Comparison of ENCODE assay signal across 20 cellular contexts in genomic region chr5:1729641-1730486, GRCh38.
A peak's percentile ranks its signal among the peaks of the same experiment; 100 is the strongest.
DNase-seq lines count a peak whose midpoint lies in the region; ATAC-seq, FAIRE-seq and TF ChIP-seq lines count a peak whose summit lies in the region.
"Had no signal": no experiment of that assay in that cellular context is flagged by ENCODE, and none has a peak within 500 bp of the region (broad histone marks: within the 10 kb centered on the region; RNA-seq: fewer than 3 reads in every experiment).

No MANE protein-coding gene starts in this region.

- CTCF ChIA-PET in activated naive CD4-positive, alpha-beta T cell treated with anti-CD3 and anti-CD28 coated beads, Interleukin-2, amount 10 ng/mL, durations not matched to agents 7 days and 5 days (lab: Charles Lee) = no interaction called here

- peak; percentile 3 for DNase-seq in activated naive CD4-positive, alpha-beta T cell treated with anti-CD3 and anti-CD28 coated beads, Interleukin-2, amount 10 ng/mL, durations not matched to agents 7 days and 5 days
- DNase-seq in activated naive CD4-positive, alpha-beta T cell (lab: John Stamatoyannopoulos, UW) = no peak
- DNase-seq in coronary artery (ENCODE audit: low spot score) (peak; percentile 66), neural crest cell (ENCODE audit: low read depth, low spot score) (no peak), urothelium cell line (ENCODE audit: low spot score) (no peak), NCI-H1105 (lab: John Stamatoyannopoulos, UW) (no peak), erythroblast (lab: John Stamatoyannopoulos, UW) (no peak)
- no peak for DNase-seq in stimulated activated naive CD8-positive, alpha-beta T cell treated with anti-CD3 and anti-CD28 coated beads, Interleukin-15, Interleukin-2, amounts not matched to agents 100 U/mL and 50 U/mL, for 24 hours
- DNase-seq: foreskin melanocyte, Karpas-422, NCI-H1417 treated with DMSO at 0.1 percent for 48 hours, NCI-H345, trophoblast cell had no signal

- no peak for ATAC-seq in stimulated activated naive CD8-positive, alpha-beta T cell treated with anti-CD3 and anti-CD28 coated beads, Interleukin-15, Interleukin-2, amounts not matched to agents 100 U/mL and 50 U/mL, for 24 hours
- ATAC-seq: CD8-positive, alpha-beta T cell; pancreas; stimulated activated memory B cell treated with anti-CD40 and anti-IgM and Interleukin-4, amounts not matched to agents 10 μg/mL and 1 μg/mL and 100 μg/mL, for 72 hours; T-cell had no signal

- peaks cover 5% of the 10 kb centered on the region for H3K4me1 Mint-ChIP-seq in activated naive CD4-positive, alpha-beta T cell treated with anti-CD3 and anti-CD28 coated beads, Interleukin-2, amount 10 ng/mL, durations not matched to agents 7 days and 5 days
- peaks cover 9% of the 10 kb centered on the region for H3K4me1 Mint-ChIP-seq in neural crest cell
- H3K4me1 Mint-ChIP-seq: stimulated activated memory B cell treated with anti-CD40 and anti-IgM and Interleukin-4, amounts not matched to agents 10 μg/mL and 1 μg/mL and 100 μg/mL, for 72 hours; T-cell had no signal

- no peaks in the 10 kb centered on the region for H3K36me3 Mint-ChIP-seq in activated naive CD4-positive, alpha-beta T cell treated with anti-CD3 and anti-CD28 coated beads, Interleukin-2, amount 10 ng/mL, durations not matched to agents 7 days and 5 days
- H3K36me3 Mint-ChIP-seq in neural crest cell (ENCODE audit: low read depth) = no peaks in the 10 kb centered on the region
- H3K36me3 Mint-ChIP-seq: CD8-positive, alpha-beta T cell; stimulated activated memory B cell treated with anti-CD40 and anti-IgM and Interleukin-4, amounts not matched to agents 10 μg/mL and 1 μg/mL and 100 μg/mL, for 72 hours; T-cell had no signal

- H3K27me3 Mint-ChIP-seq in activated naive CD4-positive, alpha-beta T cell treated with anti-CD3 and anti-CD28 coated beads, Interleukin-2, amount 10 ng/mL, durations not matched to agents 7 days and 5 days = peaks cover 13% of the 10 kb centered on the region
- H3K27me3 Mint-ChIP-seq in neural crest cell (ENCODE audit: low read depth) = peaks cover 4% of the 10 kb centered on the region

- H3K4me3 ChIP-seq in coronary artery = no peak overlapping the region
- H3K4me3 ChIP-seq: pancreas had no signal

- no peak overlapping the region for H3K27ac ChIP-seq in coronary artery
- H3K27ac ChIP-seq: pancreas, VCaP had no signal

- peak; percentile 35 for FAIRE-seq in urothelium cell line (lab: Jason Lieb, UNC)
- FAIRE-seq: astrocyte, GM19239, pancreas had no signal

- TF ChIP-seq CTCF in coronary artery (IDR thresholded peaks at IDR 0.05) = no peak
- TF ChIP-seq CTCF in neural crest cell (conservative IDR thresholded peaks at IDR 0.05) = no peak

- no peak for TF ChIP-seq POLR2A in erythroblast (IDR thresholded peaks at IDR 0.05; ENCODE audit: low read length)

- no peak overlapping the region for H3K4me3 Mint-ChIP-seq in activated naive CD4-positive, alpha-beta T cell treated with anti-CD3 and anti-CD28 coated beads, Interleukin-2, amount 10 ng/mL, durations not matched to agents 7 days and 5 days
- no peak overlapping the region for H3K4me3 Mint-ChIP-seq in neural crest cell
- H3K4me3 Mint-ChIP-seq: CD8-positive, alpha-beta T cell; stimulated activated memory B cell treated with anti-CD40 and anti-IgM and Interleukin-4, amounts not matched to agents 10 μg/mL and 1 μg/mL and 100 μg/mL, for 72 hours; T-cell had no signal

- no peak overlapping the region for H3K27ac Mint-ChIP-seq in activated naive CD4-positive, alpha-beta T cell treated with anti-CD3 and anti-CD28 coated beads, Interleukin-2, amount 10 ng/mL, durations not matched to agents 7 days and 5 days
- H3K27ac Mint-ChIP-seq in neural crest cell (ENCODE audit: unreplicated experiment) = peak overlapping the region; percentile 50
- H3K27ac Mint-ChIP-seq: CD8-positive, alpha-beta T cell; stimulated activated memory B cell treated with anti-CD40 and anti-IgM and Interleukin-4, amounts not matched to agents 10 μg/mL and 1 μg/mL and 100 μg/mL, for 72 hours; T-cell had no signal

- H3K9me3 Mint-ChIP-seq in activated naive CD4-positive, alpha-beta T cell treated with anti-CD3 and anti-CD28 coated beads, Interleukin-2, amount 10 ng/mL, durations not matched to agents 7 days and 5 days = no peaks in the 10 kb centered on the region
- H3K9me3 Mint-ChIP-seq in neural crest cell = no peaks in the 10 kb centered on the region
- H3K9me3 Mint-ChIP-seq: CD8-positive, alpha-beta T cell; stimulated activated memory B cell treated with anti-CD40 and anti-IgM and Interleukin-4, amounts not matched to agents 10 μg/mL and 1 μg/mL and 100 μg/mL, for 72 hours; T-cell had no signal

Comparison
In these comparisons a context has a peak if more than half of its experiments do, and no peak if none do; other contexts are left out.
1. DNase-seq: peak in activated naive CD4-positive, alpha-beta T cell treated with anti-CD3 and anti-CD28 coated beads, Interleukin-2, amount 10 ng/mL, durations not matched to agents 7 days and 5 days (single experiment) and coronary artery (single experiment); none in activated naive CD4-positive, alpha-beta T cell (0 of 4), neural crest cell (single experiment), urothelium cell line (single experiment), stimulated activated naive CD8-positive, alpha-beta T cell treated with anti-CD3 and anti-CD28 coated beads, Interleukin-15, Interleukin-2, amounts not matched to agents 100 U/mL and 50 U/mL, for 24 hours (single experiment), NCI-H1105 (single experiment) and erythroblast (0 of 2).